8 cellular contexts compared by ENCODE assay signal in the genomic region with DNA sequence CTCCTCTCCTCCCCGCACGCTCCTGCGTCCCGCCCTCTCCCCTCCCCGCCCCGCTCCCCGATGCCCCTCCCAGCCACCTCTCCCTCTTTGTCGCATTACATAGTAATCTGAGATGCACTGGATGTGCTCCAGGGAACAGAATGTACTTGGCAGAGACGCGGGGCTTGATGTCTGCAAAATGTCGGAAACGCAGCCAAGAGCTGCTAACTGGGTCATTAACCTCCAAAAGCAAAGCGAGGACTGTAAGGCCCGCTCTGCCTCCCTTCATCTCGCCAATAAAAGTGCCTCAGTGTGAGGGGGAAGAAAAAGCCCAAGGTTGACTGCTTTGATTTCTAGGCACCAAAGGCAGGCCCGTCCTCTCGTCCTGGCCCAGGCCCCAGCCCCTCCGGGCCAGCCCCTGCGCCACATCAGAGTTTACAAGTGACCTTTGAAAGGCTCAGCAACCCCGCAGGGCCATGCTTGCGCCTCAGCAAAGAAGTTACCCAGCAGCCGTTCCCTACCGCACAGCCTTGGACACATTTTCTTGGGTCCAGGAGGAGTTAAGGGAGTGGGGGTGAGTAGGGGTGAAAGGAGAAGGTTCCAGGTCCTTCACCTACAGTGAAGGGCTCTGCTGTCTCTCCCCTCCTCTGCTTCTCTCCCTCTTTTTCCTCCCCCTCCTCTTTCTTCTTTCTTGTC.
DNase-seq lines count a peak whose midpoint lies in the region; ATAC-seq and TF ChIP-seq lines count a peak whose summit lies in the region.

No MANE protein-coding gene starts in this region.

- no peaks in the 10 kb centered on the region for H3K36me3 ChIP-seq in psoas muscle (ENCODE audit: insufficient read depth in 1 of 2, low read depth in 1 of 2)

- no peaks in the 10 kb centered on the region for H3K9me3 ChIP-seq in psoas muscle

- ATAC-seq in left ventricle myocardium superior, result peak; percentile 91
- ATAC-seq in psoas muscle, result peak; percentile 83 to 87 (median 86)
- no peak for ATAC-seq in GM18502 (IDR thresholded peaks at IDR 0.05; ENCODE audit: poor library complexity, unreplicated experiment)
- ATAC-seq in HG03025 (IDR thresholded peaks at IDR 0.05; ENCODE audit: low FRiP score, unreplicated experiment), result no peak

- peak overlapping the region; percentile 97 for H3K27ac ChIP-seq in angular gyrus (ENCODE audit: low read depth, low read length)
- H3K27ac ChIP-seq in psoas muscle, result peak overlapping the region; percentile 94

- H3K4me1 ChIP-seq in psoas muscle, result peaks cover 44% of the 10 kb centered on the region

- H3K27me3 ChIP-seq in psoas muscle (ENCODE audit: insufficient read depth in 3 of 3, low read length in 2 of 3), result no peaks in the 10 kb centered on the region

- intact Hi-C loops in left ventricle myocardium superior (cut with micrococcal nuclease), result loop anchor here (10.0 kb wide), 1 partner anchor 603 kb away; no protein-coding TSS in a partner anchor
- intact Hi-C loops in psoas muscle (cut with DNase I), result loop anchor here (2.0 to 10.0 kb wide), 5 partner anchors 266 to 1209 kb away; no protein-coding TSS in a partner anchor

- peak; percentile 96 for DNase-seq in DMS153 treated with DMSO at 0.1 percent for 48 hours (lab: John Stamatoyannopoulos, UW; ENCODE audit: unreplicated experiment)
- DNase-seq in NCI-H2081 treated with DMSO at 0.1 percent for 48 hours (lab: John Stamatoyannopoulos, UW), result peak; percentile 97
- DNase-seq in left ventricle myocardium superior, result peak; percentile 93
- DNase-seq in psoas muscle, result peak; percentile 93 to 96
- no peak for DNase-seq in SKM-1 treated with dmso at 0.1 percent for 144 hours (lab: John Stamatoyannopoulos, UW; ENCODE audit: unreplicated experiment)

- peak overlapping the region; percentile 53 for H3K4me3 ChIP-seq in psoas muscle

- WGBS in psoas muscle, 3 donors, result 5 to 8% (median 7%) methylated on average over 22 to 23 of the region's 23 CpGs

- TF ChIP-seq CTCF in psoas muscle (IDR thresholded peaks at IDR 0.05), result no peak

Comparison
In these comparisons a context has a peak if more than half of its experiments do, and no peak if none do; other contexts are left out.
1. ATAC-seq: peak in left ventricle myocardium superior (single experiment) and psoas muscle (4 of 4); none in GM18502 (single experiment) and HG03025 (single experiment).